19 cellular contexts compared by ENCODE assay signal in genomic region chr1:232669981-232670763, GRCh38. TPM values are rescaled to one million over a fixed set of nuclear protein-coding genes. Genes with fewer than 3 reads are reported as not detected.
DNase-seq lines count a peak whose midpoint lies in the region; ATAC-seq and TF ChIP-seq lines count a peak whose summit lies in the region.
"Had no signal": no experiment of that assay in that cellular context is flagged by ENCODE, and none has a peak within 500 bp of the region (broad histone marks: within the 10 kb centered on the region; RNA-seq: fewer than 3 reads in every experiment).

No MANE protein-coding gene starts in this region.

- no peaks in the 10 kb centered on the region for H3K79me1 ChIP-seq in neuronal stem cell (ENCODE audit: low read depth, low read length)

- H3K36me3 Mint-ChIP-seq in CD8-positive, alpha-beta T cell: no peaks in the 10 kb centered on the region

- DNase-seq in EH (ENCODE audit: low read depth) (peak; percentile 3), NCI-H2196 treated with DMSO at 0.1 percent for 48 hours (lab: John Stamatoyannopoulos, UW; ENCODE audit: unreplicated experiment) (peak; percentile 5), astrocyte of the hippocampus (ENCODE audit: low read depth, low spot score) (peak; percentile 40), neuronal stem cell (ENCODE audit: low spot score) (no peak)
- no peak for DNase-seq in CD8-positive, alpha-beta T cell
- DNase-seq: activated CD8-positive, alpha-beta memory T cell treated with anti-CD3 and anti-CD28 coated beads for 24 hours; activated gamma-delta T cell; DMS79 treated with DMSO at 0.1 percent for 48 hours; head of caudate nucleus; kidney glomerular epithelial cell; mucosa of descending colon; NCI-H1048; tibial artery had no signal

- ATAC-seq in HG03139 (IDR thresholded peaks at IDR 0.05; ENCODE audit: unreplicated experiment) (no peak), GM19467 (IDR thresholded peaks at IDR 0.05; ENCODE audit: unreplicated experiment) (no peak), GM21529 (IDR thresholded peaks at IDR 0.05; ENCODE audit: unreplicated experiment) (no peak)
- ATAC-seq in CD8-positive, alpha-beta T cell: no peak
- ATAC-seq: HepG2, mucosa of descending colon had no signal

- H2BK5ac ChIP-seq in neuronal stem cell (ENCODE audit: low read length): no peak overlapping the region

- H3K9me3 Mint-ChIP-seq in CD8-positive, alpha-beta T cell: no peaks in the 10 kb centered on the region

- no peak overlapping the region for H4K91ac ChIP-seq in neuronal stem cell (ENCODE audit: low read depth, low read length, poor library complexity)

- H3K9me3 ChIP-seq in neuronal stem cell (replicated peaks in 1 of 2; ENCODE audit: control insufficient read depth in 2 of 2, insufficient read depth in 1 of 2, low read depth in 1 of 2, low read length in 2 of 2): no peaks in the 10 kb centered on the region
- H3K9me3 ChIP-seq in CD8-positive, alpha-beta T cell (ENCODE audit: low read length): no peaks in the 10 kb centered on the region
- H3K9me3 ChIP-seq: breast epithelium, mucosa of descending colon, tibial artery had no signal

- H2BK12ac ChIP-seq in neuronal stem cell (ENCODE audit: low read length): no peak overlapping the region

- no peak overlapping the region for H3K4me3 ChIP-seq in neuronal stem cell (ENCODE audit: low read length in 2 of 2)
- no peak overlapping the region for H3K4me3 ChIP-seq in CD8-positive, alpha-beta T cell (ENCODE audit: low read depth, low read length)
- H3K4me3 ChIP-seq: breast epithelium, mucosa of descending colon, tibial artery had no signal

- peak overlapping the region; percentile 25 for H2AFZ ChIP-seq in neuronal stem cell (ENCODE audit: low read length)

- no peak overlapping the region for H3K4ac ChIP-seq in neuronal stem cell (ENCODE audit: low read length)

- H3K14ac ChIP-seq in neuronal stem cell (ENCODE audit: low read length): no peak overlapping the region

- 100% methylated on average over 1 of the region's 11 CpGs for WGBS in neuronal stem cell (ENCODE audit: extremely low coverage in 2 of 2, insufficient read length in 2 of 2, insufficient replicate concordance in 1 of 2), 2 donors

- no peak overlapping the region for H3K4me2 ChIP-seq in neuronal stem cell (ENCODE audit: insufficient read depth, low read length, poor library complexity, severe bottlenecking)

- POLR2A ChIA-PET in CD8-positive, alpha-beta T cell (lab: Charles Lee): no interaction called here

- H3K27me3 Mint-ChIP-seq in CD8-positive, alpha-beta T cell (ENCODE audit: low read depth): peaks cover 7% of the 10 kb centered on the region

- H3K27me3 ChIP-seq in neuronal stem cell (ENCODE audit: control insufficient read depth in 3 of 3, insufficient read depth in 3 of 3, low read depth in 1 of 3, low read length in 3 of 3): peaks cover 0 to 2% (median 0%) of the 10 kb centered on the region in 3 experiments
- no peaks in the 10 kb centered on the region for H3K27me3 ChIP-seq in CD8-positive, alpha-beta T cell (ENCODE audit: insufficient read depth, low read length)
- H3K27me3 ChIP-seq: breast epithelium, tibial artery had no signal

- H2BK15ac ChIP-seq in neuronal stem cell (ENCODE audit: low read length): no peak overlapping the region

- no peak overlapping the region for H3K27ac ChIP-seq in neuronal stem cell (replicated peaks; ENCODE audit: low read length)
- H3K27ac ChIP-seq in CD8-positive, alpha-beta T cell (ENCODE audit: low read depth, low read length): no peak overlapping the region
- H3K27ac ChIP-seq: breast epithelium, tibial artery, VCaP had no signal

- H3K9ac ChIP-seq in neuronal stem cell (ENCODE audit: low read depth, low read length, poor library complexity): no peak overlapping the region

- H3K18ac ChIP-seq in neuronal stem cell (ENCODE audit: low read length): no peak overlapping the region

- peaks cover 5% of the 10 kb centered on the region for H3K4me1 Mint-ChIP-seq in CD8-positive, alpha-beta T cell (ENCODE audit: low read depth)

- intact Hi-C loops in CD8-positive, alpha-beta T cell (cut with DNase I, micrococcal nuclease): no loop called here

- H3K36me3 ChIP-seq in neuronal stem cell (replicated peaks in 1 of 2; ENCODE audit: control insufficient read depth in 2 of 2, insufficient read depth in 2 of 2, low read length in 2 of 2): no peaks in the 10 kb centered on the region
- H3K36me3 ChIP-seq in CD8-positive, alpha-beta T cell (ENCODE audit: insufficient read depth, low read length): no peaks in the 10 kb centered on the region
- H3K36me3 ChIP-seq: breast epithelium, tibial artery had no signal

- H4K8ac ChIP-seq in neuronal stem cell (ENCODE audit: low read depth, low read length): no peak overlapping the region

- H2BK120ac ChIP-seq in neuronal stem cell (ENCODE audit: low read depth, low read length): no peak overlapping the region

- no peak overlapping the region for H3K27ac Mint-ChIP-seq in CD8-positive, alpha-beta T cell

- H2AK5ac ChIP-seq in neuronal stem cell (ENCODE audit: low read depth, low read length): no peak overlapping the region

- no peak overlapping the region for H3K4me3 Mint-ChIP-seq in CD8-positive, alpha-beta T cell

- TF ChIP-seq CTCF in CD8-positive, alpha-beta T cell (IDR thresholded peaks at IDR 0.05): no peak

- no peak overlapping the region for H3K23ac ChIP-seq in neuronal stem cell (ENCODE audit: low read depth, low read length, poor library complexity)

- no peaks in the 10 kb centered on the region for H3K4me1 ChIP-seq in neuronal stem cell (ENCODE audit: control insufficient read depth in 2 of 2, insufficient read depth in 1 of 2, low read depth in 1 of 2, low read length in 2 of 2)
- H3K4me1 ChIP-seq in CD8-positive, alpha-beta T cell (ENCODE audit: insufficient read depth, low read length): no peaks in the 10 kb centered on the region
- H3K4me1 ChIP-seq: breast epithelium, tibial artery had no signal

- CTCF ChIA-PET in CD8-positive, alpha-beta T cell (lab: Charles Lee): no interaction called here

RNA-seq across cellular contexts. Expression of gene SIPA1L2, which starts 40.2 kb away (rescaled TPM):
- polyA plus RNA-seq in neuronal stem cell (2013, experiment 1 of 2): 25.7 TPM
- 25.1 TPM for polyA plus RNA-seq in neuronal stem cell (2013, experiment 2 of 2)
- 1 to 10 TPM; 2.1 to 2.2 TPM for total RNA-seq in CD8-positive, alpha-beta T cell
- total RNA-seq: HepG2 had no signal

Comparison
In these comparisons a context has a peak if more than half of its experiments do, and no peak if none do; other contexts are left out.
1. DNase-seq: peak in EH (single experiment), NCI-H2196 treated with DMSO at 0.1 percent for 48 hours (single experiment) and astrocyte of the hippocampus (single experiment); none in neuronal stem cell (single experiment) and CD8-positive, alpha-beta T cell (0 of 7).